In the genomic region with DNA sequence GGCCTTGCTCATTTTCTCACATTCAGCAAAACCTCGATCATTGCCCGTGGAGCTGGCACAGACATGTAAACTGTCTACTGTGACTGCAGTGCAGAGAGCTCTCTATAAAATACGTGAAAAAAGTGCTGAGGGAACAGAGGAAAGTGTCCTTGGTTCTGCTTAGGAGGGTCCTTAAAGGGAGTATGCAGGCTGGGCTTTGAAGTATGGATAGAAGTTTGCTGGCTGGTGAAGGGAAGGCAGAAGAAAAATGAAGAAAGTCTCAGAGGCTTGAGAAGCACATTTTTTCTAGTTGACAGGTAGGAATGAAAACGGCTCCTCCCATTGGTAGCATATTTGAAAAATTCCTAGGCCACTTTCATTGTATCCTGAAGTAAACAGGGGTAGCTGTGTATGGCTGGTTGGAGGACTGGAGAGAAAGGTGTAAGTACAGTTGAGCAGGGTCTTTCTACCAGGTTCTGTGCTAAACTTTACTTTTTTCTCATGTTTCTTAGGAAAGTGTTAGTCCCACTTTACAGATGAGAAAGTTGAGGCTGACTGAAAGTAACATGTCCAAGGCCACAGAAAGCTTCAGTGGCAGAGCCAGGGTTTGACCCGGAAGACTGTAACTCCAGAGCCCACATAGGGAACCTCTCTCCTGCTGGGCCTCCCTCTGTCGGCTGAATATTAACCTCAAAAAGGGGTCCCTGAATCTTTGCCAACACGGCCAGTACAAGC, we compare ENCODE assay signal across 13 cellular contexts.
DNase-seq lines count a peak whose midpoint lies in the region; FAIRE-seq and TF ChIP-seq lines count a peak whose summit lies in the region.
"Had no signal": no experiment of that assay in that cellular context is flagged by ENCODE, and none has a peak within 500 bp of the region (broad histone marks: within the 10 kb centered on the region; RNA-seq: fewer than 3 reads in every experiment).

No MANE protein-coding gene starts in this region.

- H3K9me3 Mint-ChIP-seq in CD14-positive monocyte (peaks cover 0 to 2% (median 0%) of the 10 kb centered on the region in 7 donors), nephron (no peaks in the 10 kb centered on the region)
- H3K9me3 Mint-ChIP-seq in activated T-helper 1 cell treated with anti-CD3 and anti-CD28 coated beads, Interleukin-12 subunit alpha, Interleukin-12 subunit beta, Interleukin-2, Interleukin-4 antibody, amounts not matched to agents 30 ng/mL and 10 ng/mL and 1 ng/mL, durations not matched to agents 14 hours and 24 hours and 36 hours = no peaks in the 10 kb centered on the region

- H3K4me1 Mint-ChIP-seq in CD14-positive monocyte (peaks cover 83% of the 10 kb centered on the region), nephron (peaks cover 35% of the 10 kb centered on the region)
- H3K4me1 Mint-ChIP-seq in activated T-helper 1 cell treated with anti-CD3 and anti-CD28 coated beads, Interleukin-12 subunit alpha, Interleukin-12 subunit beta, Interleukin-2, Interleukin-4 antibody, amounts not matched to agents 30 ng/mL and 10 ng/mL and 1 ng/mL, durations not matched to agents 14 hours and 24 hours and 36 hours (ENCODE audit: low read depth) = peaks cover 67% of the 10 kb centered on the region

- TF ChIP-seq CTCF in CD14-positive monocyte (IDR thresholded peaks at IDR 0.05) (no peak), nephron (IDR thresholded peaks at IDR 0.05; ENCODE audit: unreplicated experiment in 3 of 3) (no peak), tibial artery (IDR thresholded peaks at IDR 0.05) (no peak)

- H3K36me3 Mint-ChIP-seq in CD14-positive monocyte (peaks cover 68 to 86% of the 10 kb centered on the region in 2 donors), nephron (ENCODE audit: low read depth) (peaks cover 54% of the 10 kb centered on the region)
- H3K36me3 Mint-ChIP-seq in activated T-helper 1 cell treated with anti-CD3 and anti-CD28 coated beads, Interleukin-12 subunit alpha, Interleukin-12 subunit beta, Interleukin-2, Interleukin-4 antibody, amounts not matched to agents 30 ng/mL and 10 ng/mL and 1 ng/mL, durations not matched to agents 14 hours and 24 hours and 36 hours (ENCODE audit: low read depth) = peaks cover 33% of the 10 kb centered on the region

- peak; percentile 62 for FAIRE-seq in GM18507 (lab: Jason Lieb, UNC)
- FAIRE-seq: endometrium had no signal

- H3K4me3 ChIP-seq in tibial artery = no peak overlapping the region
- H3K4me3 ChIP-seq: prostate gland had no signal

- DNase-seq in CD14-positive monocyte (ENCODE audit: low spot score) (no peak), GM18507 (ENCODE audit: extremely low spot score, insufficient read length, low read depth) (no peak), tibial artery (no peak), AML-193 (lab: John Stamatoyannopoulos, UW) (no peak), NCI-H2107 treated with DMSO at 0.1 percent for 48 hours (lab: John Stamatoyannopoulos, UW; ENCODE audit: unreplicated experiment) (no peak), SW480 (ENCODE audit: low spot score) (no peak)
- no peak for DNase-seq in activated T-helper 1 cell treated with anti-CD3 and anti-CD28 coated beads, Interleukin-12 subunit alpha, Interleukin-12 subunit beta, Interleukin-2, Interleukin-4 antibody, amounts not matched to agents 30 ng/mL and 10 ng/mL and 1 ng/mL, durations not matched to agents 14 hours and 24 hours and 36 hours (ENCODE audit: low spot score)
- DNase-seq: activated gamma-delta T cell, foreskin melanocyte, NCI-H1417 treated with DMSO at 0.1 percent for 48 hours had no signal

- peak overlapping the region in 1 of 2 donors; percentile 11 for H3K4me3 Mint-ChIP-seq in CD14-positive monocyte
- H3K4me3 Mint-ChIP-seq in activated T-helper 1 cell treated with anti-CD3 and anti-CD28 coated beads, Interleukin-12 subunit alpha, Interleukin-12 subunit beta, Interleukin-2, Interleukin-4 antibody, amounts not matched to agents 30 ng/mL and 10 ng/mL and 1 ng/mL, durations not matched to agents 14 hours and 24 hours and 36 hours = peak overlapping the region; percentile 71
- H3K4me3 Mint-ChIP-seq in nephron = no peak overlapping the region

- H3K27ac Mint-ChIP-seq in CD14-positive monocyte = peak overlapping the region in 6 of 7 donors; percentile 25 to 99 (median 98)
- peak overlapping the region; percentile 40 for H3K27ac Mint-ChIP-seq in activated T-helper 1 cell treated with anti-CD3 and anti-CD28 coated beads, Interleukin-12 subunit alpha, Interleukin-12 subunit beta, Interleukin-2, Interleukin-4 antibody, amounts not matched to agents 30 ng/mL and 10 ng/mL and 1 ng/mL, durations not matched to agents 14 hours and 24 hours and 36 hours
- peak overlapping the region; percentile 18 to 51 (median 20) for H3K27ac Mint-ChIP-seq in nephron

- intact Hi-C loops in CD14-positive monocyte (cut with micrococcal nuclease) (loop anchor here in 1 of 2 donors (10.0 kb wide), 1 partner anchor 160 kb away; the partner anchor contains the start of gene ZCCHC24), tibial artery (cut with DNase I; ENCODE audit: low total_unique reads) (no loop called here)
- intact Hi-C loops in activated T-helper 1 cell treated with anti-CD3 and anti-CD28 coated beads, Interleukin-12 subunit alpha, Interleukin-12 subunit beta, Interleukin-2, Interleukin-4 antibody, amounts not matched to agents 30 ng/mL and 10 ng/mL and 1 ng/mL, durations not matched to agents 14 hours and 24 hours and 36 hours (cut with micrococcal nuclease) = loop anchor here (2.0 kb wide), 1 partner anchor 310 kb away; no protein-coding TSS in a partner anchor

- no peak overlapping the region for H3K27ac ChIP-seq in tibial artery
- H3K27ac ChIP-seq: prostate gland had no signal

- H3K36me3 ChIP-seq in tibial artery = peaks cover 0 to 56% (median 33%) of the 10 kb centered on the region in 3 donors
- H3K36me3 ChIP-seq: prostate gland had no signal

- H3K27me3 Mint-ChIP-seq in CD14-positive monocyte (ENCODE audit: low read depth in 3 of 3) (peaks cover 0 to 6% (median 2%) of the 10 kb centered on the region in 3 donors), nephron (ENCODE audit: low read depth) (no peaks in the 10 kb centered on the region)
- no peaks in the 10 kb centered on the region for H3K27me3 Mint-ChIP-seq in activated T-helper 1 cell treated with anti-CD3 and anti-CD28 coated beads, Interleukin-12 subunit alpha, Interleukin-12 subunit beta, Interleukin-2, Interleukin-4 antibody, amounts not matched to agents 30 ng/mL and 10 ng/mL and 1 ng/mL, durations not matched to agents 14 hours and 24 hours and 36 hours (ENCODE audit: insufficient read depth)

- H3K4me1 ChIP-seq in tibial artery = peaks cover 0 to 23% (median 10%) of the 10 kb centered on the region in 4 donors
- H3K4me1 ChIP-seq: prostate gland had no signal

- H3K9me3 ChIP-seq in tibial artery = no peaks in the 10 kb centered on the region
- H3K9me3 ChIP-seq: prostate gland had no signal

- H3K27me3 ChIP-seq in tibial artery = no peaks in the 10 kb centered on the region

Comparison
In these comparisons a context has a peak if more than half of its experiments do, and no peak if none do; other contexts are left out.
1. H3K27ac Mint-ChIP-seq: peak in every context shown above with its lines; median percentile 98 in CD14-positive monocyte; 40 in activated T-helper 1 cell treated with anti-CD3 and anti-CD28 coated beads, Interleukin-12 subunit alpha, Interleukin-12 subunit beta, Interleukin-2, Interleukin-4 antibody, amounts not matched to agents 30 ng/mL and 10 ng/mL and 1 ng/mL, durations not matched to agents 14 hours and 24 hours and 36 hours; 20 in nephron.